In genomic region chrX:68892651-68893050, GRCh38 we compare ENCODE assay signal across 24 cellular contexts.
A peak's percentile ranks its signal among the peaks of the same experiment; 100 is the strongest.
DNase-seq lines count a peak whose midpoint lies in the region; ATAC-seq and TF ChIP-seq lines count a peak whose summit lies in the region.
"Had no signal": no experiment of that assay in that cellular context is flagged by ENCODE, and none has a peak within 500 bp of the region (broad histone marks: within the 10 kb centered on the region; RNA-seq: fewer than 3 reads in every experiment).

No MANE protein-coding gene starts in this region.

- no peak overlapping the region for H2AFZ ChIP-seq in neuron (ENCODE audit: low read depth, low read length)

- POLR2A ChIA-PET in WTC11 (lab: Charles Lee): no interaction called here

- H3K4me3 ChIP-seq in neuron (ENCODE audit: low read length) (peak overlapping the region; percentile 10), uterus (no peak overlapping the region)

- no peaks in the 10 kb centered on the region; the same call in 1 of the 2 replicates for H3K9me3 Mint-ChIP-seq in WTC11
- H3K9me3 Mint-ChIP-seq: CD8-positive, alpha-beta T cell; IgD-negative memory B cell had no signal

- TF ChIP-seq POLR2A in uterus (IDR thresholded peaks at IDR 0.05): no peak

- H3K27me3 Mint-ChIP-seq in WTC11 (ENCODE audit: low read depth): peaks cover 37% of the 10 kb centered on the region

- no peaks in the 10 kb centered on the region for H3K36me3 Mint-ChIP-seq in WTC11
- H3K36me3 Mint-ChIP-seq: CD8-positive, alpha-beta T cell had no signal

- ATAC-seq in WTC11 (0 out of 2 replicates have a peak, but pooled peaks have one; percentile 8), Right ventricle myocardium inferior (no peak)
- ATAC-seq: CD8-positive, alpha-beta T cell; PC-3 had no signal

- H3K4me1 Mint-ChIP-seq in WTC11: peaks cover 29% of the 10 kb centered on the region

- H3K27me3 ChIP-seq in neuron (ENCODE audit: insufficient read depth, low read length) (peaks cover 10% of the 10 kb centered on the region), uterus (no peaks in the 10 kb centered on the region)

- H3K27ac Mint-ChIP-seq in WTC11: no peak overlapping the region
- H3K27ac Mint-ChIP-seq: B cell; CD8-positive, alpha-beta T cell; IgD-negative memory B cell had no signal

- H3K36me3 ChIP-seq in neuron (ENCODE audit: insufficient read depth, low read length) (no peaks in the 10 kb centered on the region), uterus (no peaks in the 10 kb centered on the region)

- H3K4me3 Mint-ChIP-seq in WTC11: no peak overlapping the region
- H3K4me3 Mint-ChIP-seq: B cell; CD8-positive, alpha-beta T cell; IgD-negative memory B cell had no signal

- TF ChIP-seq CTCF in WTC11 (IDR thresholded peaks at IDR 0.05) (no peak), uterus (IDR thresholded peaks at IDR 0.05) (no peak)

- H3K4me1 ChIP-seq in neuron (ENCODE audit: insufficient read depth, low read length) (peaks cover 31% of the 10 kb centered on the region), uterus (no peaks in the 10 kb centered on the region)
- H3K4me1 ChIP-seq: Caco-2 had no signal

- DNase-seq in WTC11 (ENCODE audit: low spot score) (no peak), left kidney (ENCODE audit: low read depth, low spot score) (peak; percentile 48), uterus (no peak), Right ventricle myocardium inferior (ENCODE audit: missing footprints) (no peak), nucleus accumbens (lab: John Stamatoyannopoulos, UW) (no peak), NCI-H510A treated with DMSO at 0.1 percent for 48 hours (lab: John Stamatoyannopoulos, UW) (no peak)
- DNase-seq: Caco-2; CD8-positive, alpha-beta T cell; MM.1S; NCI-H1048; NCI-H1417 treated with DMSO at 0.1 percent for 48 hours; NCI-H1694 treated with DMSO at 0.1 percent for 48 hours; NCI-H2081; NCI-H345; NCI-H524; NCI-H774; PC-3; Right ventricle myocardium superior had no signal

- CTCF ChIA-PET in WTC11 (lab: Charles Lee): interaction anchor here (1.4 to 4.2 kb wide), 3 partner anchors 10 to 64 kb away, joined by 3 to 29 read pairs (median 5); partner anchors contain the start of gene EFNB1

- H3K27ac ChIP-seq in uterus: no peak overlapping the region
- H3K27ac ChIP-seq: C4-2B, HL-60, KMS-11 had no signal

- intact Hi-C loops in uterus (cut with DNase I; ENCODE audit: low total_unique reads): no loop called here
- intact Hi-C loops in Right ventricle myocardium inferior (cut with DNase I): no loop called here

- H3K9me3 ChIP-seq in neuron (ENCODE audit: low read length) (no peaks in the 10 kb centered on the region), uterus (no peaks in the 10 kb centered on the region)
- H3K9me3 ChIP-seq: Caco-2 had no signal

TF ChIP-seq in WTC11, 78 proteins besides CTCF, POLR2A, EP300 and RAD21:
- TF ChIP-seq USF2 (CRISPR knock-in tag; IDR thresholded peaks at IDR 0.05) (no peak), ZNF671 (CRISPR knock-in tag; IDR thresholded peaks at IDR 0.05) (no peak), MLX (CRISPR knock-in tag; IDR thresholded peaks at IDR 0.05) (no peak), ZNF396 (CRISPR knock-in tag; IDR thresholded peaks at IDR 0.05; ENCODE audit: borderline replicate concordance) (no peak), GABPB1 (CRISPR knock-in tag; IDR thresholded peaks at IDR 0.05) (no peak), CBFB (CRISPR knock-in tag; IDR thresholded peaks at IDR 0.05; ENCODE audit: low read depth) (no peak), ZNF416 (CRISPR knock-in tag; IDR thresholded peaks at IDR 0.05) (no peak), FOXP1 (CRISPR knock-in tag; IDR thresholded peaks at IDR 0.05; ENCODE audit: borderline replicate concordance) (no peak), FOXP4 (CRISPR knock-in tag; IDR thresholded peaks at IDR 0.05) (no peak), ZSCAN18 (CRISPR knock-in tag; IDR thresholded peaks at IDR 0.05) (no peak), HMGA2 (CRISPR knock-in tag; IDR thresholded peaks at IDR 0.05) (no peak)
